In the genomic region with DNA sequence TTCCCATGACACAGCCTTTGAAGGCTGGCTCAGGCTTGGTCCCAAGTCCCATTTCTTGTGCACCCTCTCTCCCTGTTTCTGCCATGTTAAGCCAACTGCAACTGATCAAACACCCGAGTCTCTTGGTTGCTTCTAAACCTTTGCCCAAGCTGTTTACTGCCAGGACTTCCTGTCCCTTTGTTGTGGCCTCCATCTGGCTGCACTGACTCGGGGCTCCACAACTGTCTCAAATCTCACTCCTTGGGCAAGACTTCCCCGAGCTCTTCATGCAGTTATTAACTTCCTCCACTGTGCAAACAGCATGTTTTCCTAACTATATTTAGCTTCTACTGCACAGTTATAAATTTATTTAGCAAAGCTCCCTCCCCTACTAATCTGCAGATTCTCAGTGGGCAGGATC, we compare ENCODE assay signal across 15 cellular contexts.
DNase-seq lines count a peak whose midpoint lies in the region; ATAC-seq, FAIRE-seq and TF ChIP-seq lines count a peak whose summit lies in the region.
"Had no signal": no experiment of that assay in that cellular context is flagged by ENCODE, and none has a peak within 500 bp of the region (broad histone marks: within the 10 kb centered on the region; RNA-seq: fewer than 3 reads in every experiment).

No MANE protein-coding gene starts in this region.

- H3K36me3 Mint-ChIP-seq in central memory CD8-positive, alpha-beta T cell (ENCODE audit: insufficient read depth) = peaks cover 6% of the 10 kb centered on the region

- H3K4me3 ChIP-seq in DOHH2 (ENCODE audit: low read length) = peak overlapping the region; percentile 55
- no peak overlapping the region for H3K4me3 ChIP-seq in tibial artery
- H3K4me3 ChIP-seq: skin epidermis had no signal

- TF ChIP-seq CTCF in DOHH2 (IDR thresholded peaks at IDR 0.05; ENCODE audit: low read depth, low read length, poor library complexity, severe bottlenecking) = no peak
- no peak for TF ChIP-seq CTCF in tibial artery (IDR thresholded peaks at IDR 0.05)

- intact Hi-C loops in tibial artery (cut with DNase I; ENCODE audit: low total_unique reads) = no loop called here

- peaks cover 70% of the 10 kb centered on the region for H3K4me1 ChIP-seq in DOHH2 (ENCODE audit: control insufficient read depth, low read length)
- no peaks in the 10 kb centered on the region for H3K4me1 ChIP-seq in tibial artery

- no peaks in the 10 kb centered on the region for H4K20me1 ChIP-seq in DOHH2 (ENCODE audit: control insufficient read depth, insufficient read depth, low read depth, low read length)

- ATAC-seq in central memory CD8-positive, alpha-beta T cell (replicated peaks; ENCODE audit: extremely low read depth, poor library complexity, severe bottlenecking) = no peak

- H3K4me2 ChIP-seq in DOHH2 (ENCODE audit: low read length) = peak overlapping the region; percentile 90

- DNase-seq in DMS153 (lab: John Stamatoyannopoulos, UW) (peak; percentile 5), DMS153 treated with DMSO at 0.1 percent for 48 hours (lab: John Stamatoyannopoulos, UW; ENCODE audit: unreplicated experiment) (no peak), NOMO-1 treated with DMSO at 0.1 percent for 48 hours (lab: John Stamatoyannopoulos, UW; ENCODE audit: unreplicated experiment) (peak; percentile 69), tibial artery (no peak), NCI-H774 (lab: John Stamatoyannopoulos, UW) (no peak), RCC 7860 (ENCODE audit: low spot score) (no peak)
- DNase-seq in central memory CD8-positive, alpha-beta T cell (ENCODE audit: low spot score in 2 of 2) = no peak
- DNase-seq: NCI-H1436 treated with DMSO at 0.1 percent for 48 hours, NCI-H524, Right ventricle myocardium superior had no signal

- H3K9me3 ChIP-seq in DOHH2 (ENCODE audit: control insufficient read depth, insufficient read depth, low read length) = no peaks in the 10 kb centered on the region
- no peaks in the 10 kb centered on the region for H3K9me3 ChIP-seq in tibial artery
- H3K9me3 ChIP-seq: neutrophil had no signal

- peaks cover 11% of the 10 kb centered on the region for H3K27me3 Mint-ChIP-seq in central memory CD8-positive, alpha-beta T cell

- H3K79me2 ChIP-seq in DOHH2 (ENCODE audit: control insufficient read depth, low read length) = no peaks in the 10 kb centered on the region

- H3K27ac ChIP-seq in DOHH2 (ENCODE audit: low read depth, low read length) (peak overlapping the region; percentile 95), tibial artery (no peak overlapping the region)
- H3K27ac ChIP-seq: 22Rv1, neutrophil, skin epidermis had no signal

- H3K4me1 Mint-ChIP-seq in central memory CD8-positive, alpha-beta T cell = peaks cover 20% of the 10 kb centered on the region

- no peaks in the 10 kb centered on the region for H3K9me2 ChIP-seq in DOHH2 (replicated peaks; ENCODE audit: control insufficient read depth, low read length)

- H3K27ac Mint-ChIP-seq in central memory CD8-positive, alpha-beta T cell (ENCODE audit: low read depth) = no peak overlapping the region

- H3F3A ChIP-seq in DOHH2 (ENCODE audit: control insufficient read depth, insufficient read depth) = peaks cover 38% of the 10 kb centered on the region

- peak overlapping the region; percentile 41 for H3K4me3 Mint-ChIP-seq in central memory CD8-positive, alpha-beta T cell

- no peaks in the 10 kb centered on the region for H3K36me3 ChIP-seq in DOHH2 (ENCODE audit: control insufficient read depth, low read length)
- H3K36me3 ChIP-seq in tibial artery = no peaks in the 10 kb centered on the region
- H3K36me3 ChIP-seq: neutrophil had no signal

- no peaks in the 10 kb centered on the region for H3K27me3 ChIP-seq in DOHH2 (ENCODE audit: control insufficient read depth, low read length)
- H3K27me3 ChIP-seq in tibial artery = peaks cover 0 to 23% of the 10 kb centered on the region in 2 donors
- H3K27me3 ChIP-seq: neutrophil had no signal

- no peaks in the 10 kb centered on the region for H3K9me3 Mint-ChIP-seq in central memory CD8-positive, alpha-beta T cell

- FAIRE-seq in RCC 7860 (lab: Jason Lieb, UNC) = no peak
- FAIRE-seq: TTC549 had no signal

Comparison
In these comparisons a context has a peak if more than half of its experiments do, and no peak if none do; other contexts are left out.
1. DNase-seq: peak in DMS153 (single experiment) and NOMO-1 treated with DMSO at 0.1 percent for 48 hours (single experiment); none in DMS153 treated with DMSO at 0.1 percent for 48 hours (single experiment), central memory CD8-positive, alpha-beta T cell (0 of 2), tibial artery (0 of 2), NCI-H774 (single experiment) and RCC 7860 (single experiment).